ENCODE assay signal across 11 cellular contexts in the genomic region with DNA sequence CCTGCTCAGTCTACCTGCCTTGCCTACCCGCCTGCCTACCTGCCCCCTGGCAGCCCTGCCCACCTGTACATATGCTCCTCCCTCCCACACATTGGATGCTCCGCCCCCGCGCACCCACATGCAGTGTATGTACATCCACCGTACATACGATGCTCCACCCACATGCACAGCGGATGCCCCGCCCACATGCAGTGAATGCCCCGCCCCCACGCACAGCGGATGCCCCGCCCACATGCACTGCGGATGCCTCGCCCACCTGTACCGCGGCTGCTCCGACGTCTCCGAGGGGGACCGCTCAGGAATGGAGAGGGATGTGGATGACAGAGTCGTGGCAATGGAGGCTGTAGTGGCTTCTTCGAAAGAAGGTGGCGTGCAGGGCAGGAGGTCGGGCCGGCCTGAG. TPM values are rescaled to one million over a fixed set of nuclear protein-coding genes. Genes with fewer than 3 reads are reported as not detected.
DNase-seq lines count a peak whose midpoint lies in the region; ATAC-seq and TF ChIP-seq lines count a peak whose summit lies in the region.
"Had no signal": no experiment of that assay in that cellular context is flagged by ENCODE, and none has a peak within 500 bp of the region (broad histone marks: within the 10 kb centered on the region; RNA-seq: fewer than 3 reads in every experiment).

No MANE protein-coding gene starts in this region.

- no peak overlapping the region for H3K4me3 ChIP-seq in endodermal cell (ENCODE audit: low read length)

- no peaks in the 10 kb centered on the region for H3K27me3 ChIP-seq in endodermal cell (ENCODE audit: control insufficient read depth, insufficient read depth, low read length, poor library complexity, severe bottlenecking)

- peaks cover 35% of the 10 kb centered on the region for H3K36me3 Mint-ChIP-seq in endodermal cell (ENCODE audit: low read depth)

- in situ Hi-C loops in SK-MEL-5 (cut with HindIII; ENCODE audit: low pct_unique_long_range_greater_than_20kb, low sequenced_read_pairs), result no loop called here

- no peak overlapping the region for H3K4me3 Mint-ChIP-seq in endodermal cell

- H3K27ac Mint-ChIP-seq in endodermal cell, result no peak overlapping the region

- DNase-seq in activated CD8-positive, alpha-beta memory T cell treated with anti-CD3 and anti-CD28 coated beads for 24 hours, result peak; percentile 60
- no peak for DNase-seq in activated CD8-positive, alpha-beta memory T cell treated with anti-CD3 and anti-CD28 coated beads, Interleukin-2, amount 50 U/mL, for 4 hours
- DNase-seq in SK-MEL-5 (ENCODE audit: low read depth, low spot score) (peak; percentile 16), endodermal cell (peak; percentile 87), HPDE6-E6E7 (ENCODE audit: extremely low spot score) (no peak)
- DNase-seq in stimulated activated CD8-positive, alpha-beta memory T cell treated with anti-CD3 and anti-CD28 coated beads, Interleukin-7, amount 100 ng/mL, for 24 hours (ENCODE audit: low read depth), result peak; percentile 15
- DNase-seq: AML-193; central memory CD4-positive, alpha-beta T cell; NCI-H226 had no signal

- no peaks in the 10 kb centered on the region for H3K27me3 Mint-ChIP-seq in endodermal cell (ENCODE audit: insufficient read depth)

- no peak for TF ChIP-seq CTCF in endodermal cell (conservative IDR thresholded peaks at IDR 0.05)

- no peaks in the 10 kb centered on the region for H3K4me1 Mint-ChIP-seq in endodermal cell

- peaks cover 22% of the 10 kb centered on the region for H3K36me3 ChIP-seq in endodermal cell (ENCODE audit: control insufficient read depth, insufficient read depth, low read length)

- H3K9ac ChIP-seq in endodermal cell (ENCODE audit: extremely low read depth, low read length, poor library complexity, severe bottlenecking), result no peak overlapping the region

- no peak overlapping the region for H3K27ac ChIP-seq in endodermal cell (ENCODE audit: low read depth, low read length)

- ATAC-seq in HG02981 (IDR thresholded peaks at IDR 0.05; ENCODE audit: unreplicated experiment), result no peak
- ATAC-seq in HG03565 (IDR thresholded peaks at IDR 0.05; ENCODE audit: unreplicated experiment), result no peak

- no peaks in the 10 kb centered on the region for H3K4me1 ChIP-seq in endodermal cell (ENCODE audit: control insufficient read depth, insufficient read depth, low read length)

- WGBS in endodermal cell (ENCODE audit: insufficient coverage in 1 of 2, insufficient read length in 1 of 2), 2 experiments, result 90 to 99% methylated on average over 19 to 25 of the region's 25 CpGs

- H3K9me3 ChIP-seq in endodermal cell (ENCODE audit: control insufficient read depth, low read length), result no peaks in the 10 kb centered on the region

- H3K9me3 Mint-ChIP-seq in endodermal cell, result no peaks in the 10 kb centered on the region

RNA-seq across cellular contexts. Expression of a gene that starts 16.4 kb away (rescaled TPM):
- 15.2 and 16.6 TPM in 2 replicates for total RNA-seq in SK-MEL-5 (2014; rRNA removed; shearing (Covaris generic))
- polyA plus RNA-seq in SK-MEL-5 (2015; cell fraction: cytosol; rRNA removed), result 21.3 and 27.5 TPM in 2 replicates
- 50.8 and 51.0 TPM in 2 replicates for polyA plus RNA-seq in SK-MEL-5 (2015; cell fraction: nucleus; rRNA removed)
- 10 to 100 TPM; 31.5 to 33.5 TPM for total RNA-seq in endodermal cell
- 26.1 TPM for polyA plus RNA-seq in endodermal cell (2013, experiment 1 of 2)
- 24.7 TPM for polyA plus RNA-seq in endodermal cell (2013, experiment 2 of 2)

RNA-seq across cellular contexts. Expression of a gene that starts 36.3 kb away (rescaled TPM):
- total RNA-seq in SK-MEL-5 (2014; rRNA removed; shearing (Covaris generic)), result 0.16 and 0.27 TPM in 2 replicates
- 1.00 and 1.5 TPM in 2 replicates for polyA plus RNA-seq in SK-MEL-5 (2015; cell fraction: cytosol; rRNA removed)
- polyA plus RNA-seq in SK-MEL-5 (2015; cell fraction: nucleus; rRNA removed), result 0.32 TPM in 1 of 2 replicates, not detected in the other
- under 1 TPM; 0.29 to 0.42 TPM for total RNA-seq in endodermal cell
- 0.39 TPM for polyA plus RNA-seq in endodermal cell (2013, experiment 1 of 2)
- 0.25 TPM for polyA plus RNA-seq in endodermal cell (2013, experiment 2 of 2)

RNA-seq across cellular contexts. Expression of a gene that starts 57.3 kb away (rescaled TPM):
- 4.9 and 6.7 TPM in 2 replicates for total RNA-seq in SK-MEL-5 (2014; rRNA removed; shearing (Covaris generic))
- 19.7 and 25.7 TPM in 2 replicates for polyA plus RNA-seq in SK-MEL-5 (2015; cell fraction: cytosol; rRNA removed)
- polyA plus RNA-seq in SK-MEL-5 (2015; cell fraction: nucleus; rRNA removed), result 15.4 and 22.7 TPM in 2 replicates
- 10 to 100 TPM; 43.5 to 51.5 TPM for total RNA-seq in endodermal cell
- polyA plus RNA-seq in endodermal cell (2013, experiment 1 of 2), result 25.0 TPM
- polyA plus RNA-seq in endodermal cell (2013, experiment 2 of 2), result 23.0 TPM

RNA-seq across cellular contexts. Expression of a gene that starts 57.7 kb away (rescaled TPM):
- 0.29 and 0.45 TPM in 2 replicates for total RNA-seq in SK-MEL-5 (2014; rRNA removed; shearing (Covaris generic))
- polyA plus RNA-seq in SK-MEL-5 (2015; cell fraction: cytosol; rRNA removed), result 0.83 and 1.2 TPM in 2 replicates
- 0.57 and 0.76 TPM in 2 replicates for polyA plus RNA-seq in SK-MEL-5 (2015; cell fraction: nucleus; rRNA removed)
- 1 to 10 TPM in 1 of 2 donors, under 1 TPM in 1; 0.93 to 1.5 TPM for total RNA-seq in endodermal cell
- polyA plus RNA-seq in endodermal cell (2013, experiment 1 of 2), result 0.32 TPM
- 0.33 TPM for polyA plus RNA-seq in endodermal cell (2013, experiment 2 of 2)

Comparison
In these comparisons a context has a peak if more than half of its experiments do, and no peak if none do; other contexts are left out.
1. DNase-seq: peak in activated CD8-positive, alpha-beta memory T cell treated with anti-CD3 and anti-CD28 coated beads for 24 hours (single experiment), SK-MEL-5 (single experiment), endodermal cell (single experiment) and stimulated activated CD8-positive, alpha-beta memory T cell treated with anti-CD3 and anti-CD28 coated beads, Interleukin-7, amount 100 ng/mL, for 24 hours (single experiment); none in activated CD8-positive, alpha-beta memory T cell treated with anti-CD3 and anti-CD28 coated beads, Interleukin-2, amount 50 U/mL, for 4 hours (single experiment) and HPDE6-E6E7 (single experiment).